ENCODE assay signal across 20 cellular contexts in genomic region chr2:6356127-6356761, GRCh38.
"Had no signal": no experiment of that assay in that cellular context is flagged by ENCODE, and none has a peak within 500 bp of the region (broad histone marks: within the 10 kb centered on the region; RNA-seq: fewer than 3 reads in every experiment).

No MANE protein-coding gene starts in this region.

- H3K27ac ChIP-seq: cardiac muscle cell, esophagus squamous epithelium, right atrium auricular region, tibial nerve had no signal

- H3K9me3 ChIP-seq: esophagus squamous epithelium, right atrium auricular region, tibial nerve had no signal

- FAIRE-seq: TTC549, urothelium cell line had no signal

- ATAC-seq: activated CD8-positive, alpha-beta memory T cell treated with anti-CD3 and anti-CD28 coated beads, Interleukin-2, amount 10 ng/mL, durations not matched to agents 7 days and 5 days; activated T-helper 17 cell treated with anti-CD3 and anti-CD28 coated beads, Interleukin-2, amount 50 U/mL, for 72 hours; effector memory CD8-positive, alpha-beta T cell; left ventricle myocardium superior; WTC11 had no signal

- H3K27me3 ChIP-seq: cardiac muscle cell, esophagus squamous epithelium, right atrium auricular region, tibial nerve had no signal

- H3K4me3 ChIP-seq: cardiac muscle cell, esophagus squamous epithelium, right atrium auricular region, tibial nerve had no signal

- DNase-seq: activated CD4-positive, alpha-beta memory T cell treated with anti-CD3 and anti-CD28 coated beads, Interleukin-2, amount 10 ng/mL, durations not matched to agents 7 days and 5 days; activated CD4-positive, alpha-beta T cell treated with anti-CD3 and anti-CD28 coated beads for 4 hours; activated CD8-positive, alpha-beta memory T cell treated with anti-CD3 and anti-CD28 coated beads, Interleukin-2, amount 10 ng/mL, durations not matched to agents 7 days and 5 days; activated naive CD4-positive, alpha-beta T cell; activated naive CD8-positive, alpha-beta T cell treated with anti-CD3 and anti-CD28 coated beads, Interleukin-2, amount 10 ng/mL, durations not matched to agents 7 days and 5 days; activated T-cell treated with anti-CD3 and anti-CD28 coated beads, Interleukin-2, amount 50 U/mL, for 1 hour; amygdala; effector memory CD8-positive, alpha-beta T cell; esophagus squamous epithelium; immature natural killer cell; kidney glomerular epithelial cell; left ventricle myocardium superior; stimulated activated CD4-positive, alpha-beta T cell treated with anti-CD3 and anti-CD28 coated beads, Interleukin-2, amount 100 ng/mL, for 24 hours had no signal

- H3K36me3 ChIP-seq: cardiac muscle cell, esophagus squamous epithelium, right atrium auricular region, tibial nerve had no signal

- H3K4me1 ChIP-seq: esophagus squamous epithelium, right atrium auricular region, tibial nerve had no signal
